8 cellular contexts compared by ENCODE assay signal in the genomic region with DNA sequence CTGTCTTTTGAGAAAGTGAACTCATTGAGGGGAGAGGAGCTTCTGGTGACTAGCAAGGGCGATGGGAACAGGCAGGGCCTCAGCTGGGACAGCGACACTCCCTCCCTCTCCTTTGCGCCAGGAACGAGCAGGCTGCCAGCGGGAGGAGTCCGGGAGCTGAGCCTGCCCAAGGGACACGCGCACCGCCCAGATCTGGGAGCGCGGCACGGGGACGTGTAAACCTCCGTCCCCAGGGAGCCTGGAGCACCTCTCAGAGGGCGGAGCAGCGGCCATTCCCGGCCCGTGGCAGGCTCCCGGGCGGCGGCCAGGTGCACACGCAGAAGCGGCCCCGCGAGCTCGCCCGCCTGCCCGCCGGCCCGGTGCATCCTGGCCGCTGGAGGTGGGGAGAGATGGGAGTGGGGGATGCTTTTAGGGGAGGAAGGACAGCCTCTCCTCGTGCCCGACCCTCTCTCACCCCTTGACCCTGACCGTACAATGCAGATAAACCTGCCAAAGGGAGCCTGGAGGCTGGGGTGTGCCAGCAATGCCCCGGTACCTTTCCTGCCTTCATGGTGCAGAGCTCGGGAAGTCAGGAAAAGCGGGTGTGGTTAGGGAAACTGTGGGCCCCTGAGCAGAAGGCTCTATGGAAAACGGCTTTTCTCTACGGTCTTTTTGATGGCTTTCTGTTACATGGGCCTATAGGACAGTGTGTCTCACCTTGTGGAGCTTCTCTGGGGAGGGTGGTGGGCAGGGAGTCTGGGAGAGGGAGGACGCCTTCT. TPM values are rescaled to one million over a fixed set of nuclear protein-coding genes. Genes with fewer than 3 reads are reported as not detected.
A peak's percentile ranks its signal among the peaks of the same experiment; 100 is the strongest.
DNase-seq lines count a peak whose midpoint lies in the region; ATAC-seq and TF ChIP-seq lines count a peak whose summit lies in the region.

No MANE protein-coding gene starts in this region.

- H3K27ac ChIP-seq in esophagus (ENCODE audit: low read depth in 2 of 2, low read length in 1 of 2) (no peak overlapping the region), neural cell (ENCODE audit: low read length) (no peak overlapping the region)

- no peaks in the 10 kb centered on the region for H4K20me1 ChIP-seq in neural cell (ENCODE audit: insufficient read depth)

- POLR2A ChIA-PET in naive thymus-derived CD8-positive, alpha-beta T cell (lab: Charles Lee) = no interaction called here

- H3K9ac ChIP-seq in neural cell (ENCODE audit: low read length) = no peak overlapping the region

- 5 to 10% methylated on average over 39 to 40 of the region's 40 CpGs for whole genome bisulfite sequencing in esophagus, 2 donors

- BruUV-seq in Calu3 (replicated peaks; lab: Mats Ljungman, UMichigan) = no TSS peak

- H3F3A ChIP-seq in neural cell (ENCODE audit: insufficient read depth, low read length, poor library complexity, severe bottlenecking) = no peaks in the 10 kb centered on the region

- peaks cover 0 to 9% of the 10 kb centered on the region in 2 donors for H3K4me1 ChIP-seq in esophagus (ENCODE audit: control insufficient read depth in 2 of 2, insufficient read depth in 2 of 2, low read length in 1 of 2)

- DNase-seq in Calu3 (peak; percentile 63), NCI-H345 (lab: John Stamatoyannopoulos, UW) (peak; percentile 84), osteocyte (ENCODE audit: extremely low spot score, unreplicated experiment) (no peak)
- no peak for DNase-seq in naive thymus-derived CD8-positive, alpha-beta T cell

- TF ChIP-seq CTCF in Calu3 (IDR thresholded peaks at IDR 0.05; ENCODE audit: unreplicated experiment) (no peak), neural cell (IDR thresholded peaks at IDR 0.05; ENCODE audit: poor library complexity, severe bottlenecking) (no peak), osteocyte (IDR thresholded peaks at IDR 0.05) (no peak)

- no peak overlapping the region for H3K4me2 ChIP-seq in neural cell (ENCODE audit: low read length)

- peaks cover 22% of the 10 kb centered on the region for H3K27me3 Mint-ChIP-seq in Calu3 (ENCODE audit: unreplicated experiment)
- H3K27me3 Mint-ChIP-seq in naive thymus-derived CD8-positive, alpha-beta T cell = peaks cover 11 to 46% (median 16%) of the 10 kb centered on the region in 5 donors
- peaks cover 45% of the 10 kb centered on the region for H3K27me3 Mint-ChIP-seq in osteocyte (ENCODE audit: unreplicated experiment)

- H3K4me3 ChIP-seq in esophagus (ENCODE audit: low read depth in 1 of 2, low read length in 2 of 2) (peak overlapping the region; percentile 18 to 37), neural cell (ENCODE audit: low read length) (peak overlapping the region; percentile 49)

- no peak for TF ChIP-seq EP300 in neural cell (conservative IDR thresholded peaks at IDR 0.05; ENCODE audit: poor library complexity, severe bottlenecking)

- H3K36me3 ChIP-seq in esophagus (ENCODE audit: control insufficient read depth in 2 of 2, insufficient read depth in 2 of 2, low read length in 1 of 2) (no peaks in the 10 kb centered on the region), neural cell (ENCODE audit: insufficient read depth, low read length) (no peaks in the 10 kb centered on the region)

- CTCF ChIA-PET in Calu3 (lab: Charles Lee) = interaction anchor here (0.5 to 2.1 kb wide), 7 partner anchors 9 to 1502 kb away, joined by 3 to 6 read pairs (median 3); no protein-coding TSS in a partner anchor

- H3K9me3 ChIP-seq in esophagus (ENCODE audit: control insufficient read depth in 2 of 2, insufficient read depth in 1 of 2, low read depth in 1 of 2, low read length in 1 of 2) (no peaks in the 10 kb centered on the region), neural cell (ENCODE audit: low read length) (no peaks in the 10 kb centered on the region)

- H3K4me3 Mint-ChIP-seq in Calu3 (ENCODE audit: low read depth, unreplicated experiment) (peak overlapping the region; percentile 72), osteocyte (ENCODE audit: unreplicated experiment) (no peak overlapping the region)
- no peak overlapping the region for H3K4me3 Mint-ChIP-seq in naive thymus-derived CD8-positive, alpha-beta T cell

- H2AFZ ChIP-seq in neural cell (ENCODE audit: low read depth, low read length) = no peak overlapping the region

- no peaks in the 10 kb centered on the region for H3K79me2 ChIP-seq in neural cell (replicated peaks; ENCODE audit: insufficient read depth, low read length)

- ATAC-seq in HG03565 (IDR thresholded peaks at IDR 0.05; ENCODE audit: unreplicated experiment) = no peak
- ATAC-seq in naive thymus-derived CD8-positive, alpha-beta T cell = no peak
- ATAC-seq in HG02759 (IDR thresholded peaks at IDR 0.05; ENCODE audit: unreplicated experiment) = no peak

- H3K4me1 Mint-ChIP-seq in Calu3 (ENCODE audit: low read depth, unreplicated experiment) (no peaks in the 10 kb centered on the region), osteocyte (ENCODE audit: unreplicated experiment) (no peaks in the 10 kb centered on the region)
- no peaks in the 10 kb centered on the region for H3K4me1 Mint-ChIP-seq in naive thymus-derived CD8-positive, alpha-beta T cell

- no peak for TF ChIP-seq RAD21 in neural cell (conservative IDR thresholded peaks at IDR 0.05)

- peak overlapping the region; percentile 52 for H3K27ac Mint-ChIP-seq in Calu3 (ENCODE audit: unreplicated experiment)
- H3K27ac Mint-ChIP-seq in naive thymus-derived CD8-positive, alpha-beta T cell = no peak overlapping the region
- H3K27ac Mint-ChIP-seq in osteocyte (ENCODE audit: unreplicated experiment) = no peak overlapping the region

- intact Hi-C loops in Calu3 (cut with micrococcal nuclease; ENCODE audit: unreplicated experiment) = no loop called here

- H3K9me3 Mint-ChIP-seq in Calu3 (ENCODE audit: low read depth, unreplicated experiment) (no peaks in the 10 kb centered on the region), osteocyte (ENCODE audit: unreplicated experiment) (no peaks in the 10 kb centered on the region)
- H3K9me3 Mint-ChIP-seq in naive thymus-derived CD8-positive, alpha-beta T cell = peaks cover 0 to 2% (median 0%) of the 10 kb centered on the region in 9 donors

- no peaks in the 10 kb centered on the region for H3K9me2 ChIP-seq in neural cell (ENCODE audit: insufficient read depth, low read length)

- H3K27me3 ChIP-seq in esophagus (ENCODE audit: control insufficient read depth in 1 of 2, insufficient read depth in 2 of 2, low read length in 2 of 2) = no peaks in the 10 kb centered on the region
- H3K27me3 ChIP-seq in neural cell (ENCODE audit: insufficient read depth, low read depth, low read length) = peaks cover 16% of the 10 kb centered on the region

- H3K36me3 Mint-ChIP-seq in Calu3 (ENCODE audit: insufficient read depth, unreplicated experiment) (peaks cover 8% of the 10 kb centered on the region), osteocyte (ENCODE audit: unreplicated experiment) (no peaks in the 10 kb centered on the region)
- no peaks in the 10 kb centered on the region for H3K36me3 Mint-ChIP-seq in naive thymus-derived CD8-positive, alpha-beta T cell

TF ChIP-seq in neural cell, 6 proteins besides CTCF, POLR2A, EP300 and RAD21:
- TF ChIP-seq TAF1 (IDR thresholded peaks at IDR 0.05; ENCODE audit: low read depth) = no peak
- TF ChIP-seq MXI1 (conservative IDR thresholded peaks at IDR 0.05; ENCODE audit: poor library complexity, severe bottlenecking) = no peak

RNA-seq across cellular contexts. Expression of gene AQP4, which starts 2.2 kb away (rescaled TPM):
- total RNA-seq in Calu3 (2022) (1.3 and 2.5 TPM in 2 replicates), osteocyte (not detected in 2 replicates)
- polyA plus RNA-seq in esophagus (under 1 TPM; 0.02 to 0.04 TPM), neural cell (0.24 TPM in 1 of 2 replicates, not detected in the other)
- not detected in 2 replicates for polyA minus RNA-seq in neural cell
- total RNA-seq in naive thymus-derived CD8-positive, alpha-beta T cell = not detected
- not detected for polyA plus RNA-seq in naive thymus-derived CD8-positive, alpha-beta T cell

Comparison
In these comparisons a context has a peak if more than half of its experiments do, and no peak if none do; other contexts are left out.
1. DNase-seq: peak in Calu3 (single experiment) and NCI-H345 (single experiment); none in naive thymus-derived CD8-positive, alpha-beta T cell (0 of 10) and osteocyte (single experiment).